In genomic region chr7:38840736-38841460, GRCh38 we compare ENCODE assay signal across 15 cellular contexts.
DNase-seq lines count a peak whose midpoint lies in the region; ATAC-seq and TF ChIP-seq lines count a peak whose summit lies in the region.
"Had no signal": no experiment of that assay in that cellular context is flagged by ENCODE, and none has a peak within 500 bp of the region (broad histone marks: within the 10 kb centered on the region; RNA-seq: fewer than 3 reads in every experiment).

No MANE protein-coding gene starts in this region.

- H3K9ac ChIP-seq in mammary epithelial cell (ENCODE audit: insufficient read depth, low read length) = no peak overlapping the region

- H3K4me2 ChIP-seq in mammary epithelial cell (ENCODE audit: insufficient read depth, low read depth, low read length) = no peak overlapping the region

- CTCF ChIA-PET in mammary epithelial cell (lab: Charles Lee; ENCODE audit: low non-redundant PET) = no interaction called here

- H3K27ac ChIP-seq in mammary epithelial cell (ENCODE audit: insufficient read depth, low read depth, low read length) (no peak overlapping the region), Peyer's patch (no peak overlapping the region)
- H3K27ac ChIP-seq: heart left ventricle, testis had no signal

- 76% methylated on average over 2 of the region's 2 CpGs for WGBS in mammary epithelial cell (ENCODE audit: low coverage, missing lambda C conversion rate)

- no peaks in the 10 kb centered on the region for H4K20me1 ChIP-seq in mammary epithelial cell (ENCODE audit: insufficient read depth, low read length)

- H3K4me1 ChIP-seq in mammary epithelial cell (ENCODE audit: insufficient read depth, low read length) (peaks cover under 1% of the 10 kb centered on the region), Peyer's patch (no peaks in the 10 kb centered on the region)
- H3K4me1 ChIP-seq: Caco-2, testis had no signal

- ATAC-seq in HG03432 (IDR thresholded peaks at IDR 0.05; ENCODE audit: unreplicated experiment) (peak; percentile 49), GM19324 (IDR thresholded peaks at IDR 0.05; ENCODE audit: low FRiP score, unreplicated experiment) (no peak), GM18519 (IDR thresholded peaks at IDR 0.05; ENCODE audit: low FRiP score, unreplicated experiment) (no peak)
- ATAC-seq: activated T-cell treated with anti-CD3 and anti-CD28 coated beads, Interleukin-2, amount 50 U/mL, for 4 hours; heart left ventricle; K562 had no signal

- H2AFZ ChIP-seq in mammary epithelial cell (ENCODE audit: low read depth, low read length) = no peak overlapping the region

- in situ Hi-C loops in mammary epithelial cell (cut with MboI; ENCODE audit: low sequenced_read_pairs in 2 of 2) = no loop called here

- no peak for TF ChIP-seq POLR2A in Peyer's patch (IDR thresholded peaks at IDR 0.05)

- H3K9me3 ChIP-seq in mammary epithelial cell (replicated peaks; ENCODE audit: insufficient read depth, low read length) (no peaks in the 10 kb centered on the region), Peyer's patch (no peaks in the 10 kb centered on the region)
- H3K9me3 ChIP-seq: Caco-2, heart left ventricle, testis had no signal

- H3K79me2 ChIP-seq in mammary epithelial cell (ENCODE audit: insufficient read depth, low read length) = peaks cover 5% of the 10 kb centered on the region

- no TSS peak for BruUV-seq in mammary epithelial cell (replicated peaks; lab: Mats Ljungman, UMichigan)

- dilution Hi-C loops in mammary epithelial cell (cut with HindIII; ENCODE audit: low sequenced_read_pairs) = no loop called here

- H3K36me3 ChIP-seq in mammary epithelial cell (ENCODE audit: insufficient read depth, low read length) = no peaks in the 10 kb centered on the region
- H3K36me3 ChIP-seq in Peyer's patch = no peaks in the 10 kb centered on the region
- H3K36me3 ChIP-seq: heart left ventricle had no signal

- intact Hi-C loops in mammary epithelial cell (cut with micrococcal nuclease) = no loop called here

- DNase-seq in ELR (ENCODE audit: low read depth) (peak; percentile 77), mammary epithelial cell (peak; percentile 17), myocyte (ENCODE audit: low read depth) (peak; percentile 28), Peyer's patch (no peak)
- DNase-seq in stimulated activated CD4-positive, alpha-beta T cell treated with anti-CD3 and anti-CD28 coated beads, Interleukin-1b, Interleukin-23, amount 100 ng/mL, for 48 hours = no peak
- DNase-seq: activated T-cell treated with anti-CD3 and anti-CD28 coated beads, Interleukin-2, amount 50 U/mL, for 4 hours; Caco-2; cerebellar nuclear complex; heart left ventricle; SHP77 treated with DMSO at 0.1 percent for 48 hours; testis had no signal

- H3K4me3 ChIP-seq in mammary epithelial cell (replicated peaks in 1 of 3; ENCODE audit: insufficient read depth in 1 of 3, low read depth in 2 of 3, low read length in 3 of 3) (no peak overlapping the region), Peyer's patch (no peak overlapping the region)
- H3K4me3 ChIP-seq: heart left ventricle, K562, testis had no signal

- no peaks in the 10 kb centered on the region for H3K27me3 ChIP-seq in mammary epithelial cell (ENCODE audit: insufficient read depth, low read length)
- H3K27me3 ChIP-seq in Peyer's patch = no peaks in the 10 kb centered on the region
- H3K27me3 ChIP-seq: heart left ventricle, testis had no signal

- TF ChIP-seq CTCF in mammary epithelial cell (conservative IDR thresholded peaks at IDR 0.05 in 1 of 2, IDR thresholded peaks at IDR 0.05 in 1 of 2; ENCODE audit: extremely low read depth in 1 of 2, insufficient read depth in 1 of 2, low read depth in 1 of 2, low read length in 2 of 2) = no peak
- no peak for TF ChIP-seq CTCF in Peyer's patch (IDR thresholded peaks at IDR 0.05)

Comparison
In these comparisons a context has a peak if more than half of its experiments do, and no peak if none do; other contexts are left out.
1. DNase-seq: peak in ELR (single experiment), mammary epithelial cell (single experiment) and myocyte (single experiment); none in stimulated activated CD4-positive, alpha-beta T cell treated with anti-CD3 and anti-CD28 coated beads, Interleukin-1b, Interleukin-23, amount 100 ng/mL, for 48 hours (single experiment) and Peyer's patch (0 of 3).